3 cellular contexts compared by ENCODE assay signal in genomic region chr1:47288111-47288510, GRCh38. TPM values are rescaled to one million over a fixed set of nuclear protein-coding genes. Genes with fewer than 3 reads are reported as not detected.
"Had no signal": no experiment of that assay in that cellular context is flagged by ENCODE, and none has a peak within 500 bp of the region (broad histone marks: within the 10 kb centered on the region; RNA-seq: fewer than 3 reads in every experiment).

No MANE protein-coding gene starts in this region.

RNA-seq across cellular contexts. Expression of gene TAL1, which starts 56.1 kb away (rescaled TPM):
- total RNA-seq: fibroblast of lung; foreskin keratinocyte; naive thymus-derived CD8-positive, alpha-beta T cell had no signal
- polyA plus RNA-seq: foreskin keratinocyte; naive thymus-derived CD8-positive, alpha-beta T cell had no signal
